Comparison of ENCODE assay signal across 8 cellular contexts in the genomic region with DNA sequence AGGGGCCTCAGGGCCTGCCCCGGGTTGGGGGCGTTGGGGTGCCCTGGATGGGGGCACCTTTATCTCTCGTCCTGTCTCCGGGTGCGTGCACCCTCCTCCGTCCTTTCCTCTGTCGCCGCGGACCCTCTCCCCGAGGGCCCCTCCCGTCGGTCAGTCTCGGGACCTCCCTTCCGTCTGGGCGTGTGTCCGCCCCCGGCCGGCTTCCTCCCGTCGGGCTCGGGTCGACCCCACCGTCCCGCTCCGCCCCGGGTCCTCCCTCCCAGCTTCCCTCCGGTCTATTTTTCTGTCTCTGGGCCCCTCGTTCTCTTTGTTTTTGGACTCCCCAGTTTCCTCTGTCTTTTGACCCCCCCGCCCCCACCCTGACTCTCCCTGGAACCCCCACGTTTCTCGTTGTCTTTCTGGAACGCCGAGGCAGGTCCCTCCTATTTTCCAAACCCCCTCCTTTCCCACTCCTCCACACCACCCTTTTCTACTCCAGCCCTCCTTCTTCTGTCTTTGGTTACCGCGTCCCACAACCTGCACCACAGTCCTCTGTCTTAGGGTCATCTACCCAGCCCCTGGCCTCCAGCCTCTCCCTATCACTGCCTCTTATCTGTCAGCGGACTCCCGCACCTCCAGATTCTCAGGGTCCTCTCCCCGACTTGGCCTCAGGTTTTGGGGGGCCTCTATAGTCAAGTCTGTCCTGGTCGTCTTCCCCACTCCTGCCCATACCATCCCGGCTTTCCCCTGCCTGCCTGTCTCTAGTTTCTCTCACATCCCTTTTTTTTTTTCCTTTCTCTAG. TPM values are rescaled to one million over a fixed set of nuclear protein-coding genes. Genes with fewer than 3 reads are reported as not detected.
DNase-seq lines count a peak whose midpoint lies in the region; ATAC-seq and TF ChIP-seq lines count a peak whose summit lies in the region.

No MANE protein-coding gene starts in this region.

- H2AFZ ChIP-seq in SK-N-SH (ENCODE audit: low read depth): no peak overlapping the region
- H2AFZ ChIP-seq in OCI-LY7 (ENCODE audit: low read length): no peak overlapping the region

- H3K4me1 ChIP-seq in SK-N-SH (ENCODE audit: control insufficient read depth in 1 of 2, insufficient read depth in 2 of 2, low read depth in 1 of 2, low read length in 1 of 2) (peaks cover 35 to 50% of the 10 kb centered on the region in 2 experiments; a peak in 2 of 4 replicates), OCI-LY7 (ENCODE audit: insufficient read depth, low read length, poor library complexity, severe bottlenecking) (peaks cover 66% of the 10 kb centered on the region), colonic mucosa (peaks cover 42% of the 10 kb centered on the region), lung (ENCODE audit: control insufficient read depth in 2 of 2, insufficient read depth in 2 of 2, low read length in 2 of 2) (peaks cover 15 to 47% of the 10 kb centered on the region in 2 donors), tibial artery (peaks cover 0 to 57% (median 52%) of the 10 kb centered on the region in 4 donors)

- POLR2A ChIA-PET in SK-N-SH (lab: Yijun Ruan, JAX): interaction anchor here (1.9 to 3.6 kb wide), 2 partner anchors 22 to 49 kb away, joined by 11 to 31 read pairs; partner anchors contain the start of genes ACTMAP, RAB4B and SNRPA
- POLR2A ChIA-PET in OCI-LY7 (lab: Charles Lee): interaction anchor here (1.0 to 1.9 kb wide), 2 partner anchors 22 to 23 kb away, joined by 3 to 14 read pairs; partner anchors contain the start of gene RAB4B

- H3K79me2 ChIP-seq in SK-N-SH (ENCODE audit: insufficient read depth) (peaks cover 57% of the 10 kb centered on the region), OCI-LY7 (ENCODE audit: insufficient read depth, low read depth, low read length) (peaks cover 54% of the 10 kb centered on the region)

- 6% methylated on average over 23 of the region's 40 CpGs for WGBS in SK-N-SH (ENCODE audit: low lambda C conversion rate)
- 1 to 4% methylated on average over 37 to 40 of the region's 40 CpGs for WGBS in lung, 2 donors

- no TSS peak for BruUV-seq in OCI-LY7 (replicated peaks; lab: Mats Ljungman, UMichigan)

- TF ChIP-seq RAD21 in SK-N-SH (IDR thresholded peaks at IDR 0.05; ENCODE audit: low read length): no peak

- H3K9ac ChIP-seq in SK-N-SH: peak overlapping the region; percentile 83
- peak overlapping the region; percentile 85 to 96 for H3K9ac ChIP-seq in colonic mucosa (ENCODE audit: low read depth in 2 of 2, low read length in 2 of 2)

- H3K9me2 ChIP-seq in SK-N-SH (no peaks in the 10 kb centered on the region), OCI-LY7 (ENCODE audit: insufficient read depth, low read length) (no peaks in the 10 kb centered on the region)

- ATAC-seq in SK-N-SH treated with all-trans-retinoic acid at 6 μM for 48 hours: no peak
- no peak for ATAC-seq in lung (ENCODE audit: insufficient read depth, low FRiP score)

- H4K20me1 ChIP-seq in SK-N-SH (ENCODE audit: insufficient read depth) (peaks cover 52% of the 10 kb centered on the region), OCI-LY7 (ENCODE audit: insufficient read depth, low read length) (peaks cover 14% of the 10 kb centered on the region; the same call in 1 of the 2 replicates)

- CTCF ChIA-PET in SK-N-SH (lab: Yijun Ruan, JAX): interaction anchor here (0.9 to 3.7 kb wide), 4 partner anchors 10 to 137 kb away, joined by 3 to 20 read pairs (median 7); partner anchors contain the start of gene RAB4B
- CTCF ChIA-PET in OCI-LY7 (lab: Charles Lee; ENCODE audit: unreplicated experiment): no interaction called here

- intact Hi-C loops in OCI-LY7 (cut with micrococcal nuclease; ENCODE audit: unreplicated experiment) (loop anchor here (1.0 to 5.0 kb wide), 4 partner anchors 22 to 463 kb away; partner anchors contain the start of genes ACTMAP, COQ8B, HNRNPUL1 and ITPKC), colonic mucosa (cut with DNase I) (no loop called here), tibial artery (cut with DNase I; ENCODE audit: low total_unique reads) (loop anchor here (10.0 kb wide), 1 partner anchor 45 kb away; the partner anchor contains the start of genes ACTMAP and SNRPA)

- peak overlapping the region; percentile 98 for H3K4me2 ChIP-seq in SK-N-SH
- H3K4me2 ChIP-seq in OCI-LY7 (ENCODE audit: low read length): peak overlapping the region; percentile 97

- no peaks in the 10 kb centered on the region for H3K27me3 ChIP-seq in SK-N-SH (ENCODE audit: insufficient read depth)
- no peaks in the 10 kb centered on the region for H3K27me3 ChIP-seq in colonic mucosa
- no peaks in the 10 kb centered on the region for H3K27me3 ChIP-seq in lung (ENCODE audit: control insufficient read depth, insufficient read depth)
- no peaks in the 10 kb centered on the region for H3K27me3 ChIP-seq in tibial artery

- TF ChIP-seq CTCF in SK-N-SH (IDR thresholded peaks at IDR 0.05): no peak
- no peak for TF ChIP-seq CTCF in OCI-LY7 (conservative IDR thresholded peaks at IDR 0.05; ENCODE audit: low read length)
- TF ChIP-seq CTCF in colonic mucosa (IDR thresholded peaks at IDR 0.05): no peak
- TF ChIP-seq CTCF in lung (IDR thresholded peaks at IDR 0.05; ENCODE audit: control extremely low read depth, extremely low read depth): no peak
- TF ChIP-seq CTCF in tibial artery (IDR thresholded peaks at IDR 0.05): no peak

- H3K27ac ChIP-seq in SK-N-SH (ENCODE audit: low read depth in 2 of 2, low read length in 1 of 2) (peak overlapping the region; percentile 53 to 81), OCI-LY7 (ENCODE audit: low read depth, low read length, poor library complexity, severe bottlenecking) (peak overlapping the region; percentile 65), colonic mucosa (peak overlapping the region; percentile 93), lung (ENCODE audit: low read depth in 1 of 2, low read length in 1 of 2) (peak overlapping the region; percentile 90 to 93), tibial artery (peak overlapping the region; percentile 97)

- H3K36me3 ChIP-seq in SK-N-SH (replicated peaks in 1 of 2; ENCODE audit: control insufficient read depth in 1 of 2, insufficient read depth in 2 of 2, low read length in 1 of 2) (peaks cover 21 to 28% of the 10 kb centered on the region in 2 experiments), OCI-LY7 (ENCODE audit: insufficient read depth, low read length) (peaks cover 43% of the 10 kb centered on the region; the same call in 1 of the 2 replicates), colonic mucosa (no peaks in the 10 kb centered on the region), lung (ENCODE audit: control insufficient read depth in 2 of 2, insufficient read depth in 2 of 2, low read length in 2 of 2) (peaks cover 0 to 16% of the 10 kb centered on the region in 2 donors), tibial artery (peaks cover 7 to 33% (median 10%) of the 10 kb centered on the region in 3 donors)

- peaks cover 9% of the 10 kb centered on the region for H3F3A ChIP-seq in SK-N-SH (replicated peaks; ENCODE audit: insufficient read depth)

- peak overlapping the region; percentile 71 to 80 for H3K4me3 ChIP-seq in SK-N-SH (ENCODE audit: low read depth in 2 of 2, low read length in 1 of 2)
- peak overlapping the region; percentile 99 for H3K4me3 ChIP-seq in OCI-LY7 (ENCODE audit: low read depth, low read length, poor library complexity, severe bottlenecking)
- peak overlapping the region; percentile 94 for H3K4me3 ChIP-seq in colonic mucosa
- H3K4me3 ChIP-seq in lung: peak overlapping the region; percentile 89
- peak overlapping the region; percentile 91 to 97 for H3K4me3 ChIP-seq in tibial artery

- DNase-seq in SK-N-SH (peak; percentile 69), OCI-LY7 (ENCODE audit: low spot score) (peak; percentile 64), colonic mucosa (peak; percentile 58), lung (ENCODE audit: low spot score) (peak; percentile 63), tibial artery (no peak), cortex of kidney (lab: John Stamatoyannopoulos, UW) (no peak), midbrain (lab: John Stamatoyannopoulos, UW) (no peak)

- H3K9me3 ChIP-seq in SK-N-SH (no peaks in the 10 kb centered on the region), OCI-LY7 (ENCODE audit: low read length) (no peaks in the 10 kb centered on the region), colonic mucosa (no peaks in the 10 kb centered on the region), lung (ENCODE audit: control insufficient read depth in 2 of 2, insufficient read depth in 1 of 2, low read length in 1 of 2) (no peaks in the 10 kb centered on the region), tibial artery (no peaks in the 10 kb centered on the region)

- no peak for TF ChIP-seq EP300 in SK-N-SH (IDR thresholded peaks at IDR 0.05; ENCODE audit: borderline replicate concordance in 1 of 2, low read depth in 1 of 2, low read length in 1 of 2)

RNA-seq across cellular contexts. Expression of gene EGLN2, which starts 0.8 kb away (rescaled TPM):
- polyA plus RNA-seq in SK-N-SH (2012; rRNA removed) (39.7 and 43.0 TPM in 2 replicates), lung (100 to 1,000 TPM; 132 to 133 TPM)
- polyA plus RNA-seq in SK-N-SH (2012; cell fraction: cytosol; rRNA removed): 15.8 and 28.4 TPM in 2 replicates
- 68.5 and 79.1 TPM in 2 replicates for polyA plus RNA-seq in SK-N-SH (2012; cell fraction: nucleus; rRNA removed)
- 76.1 and 81.6 TPM in 2 replicates for total RNA-seq in OCI-LY7 (2014; rRNA removed; shearing (Covaris generic))
- total RNA-seq in OCI-LY7 (2022) (87.9 and 90.8 TPM in 2 replicates), colonic mucosa (10 to 100 TPM; 67.3 to 87.8 TPM), lung (100 to 1,000 TPM; 130 to 157 TPM)

RNA-seq across cellular contexts. Expression of gene RAB4B, which starts 21.7 kb away (rescaled TPM):
- 49.1 and 53.2 TPM in 2 replicates for polyA plus RNA-seq in SK-N-SH (2012; rRNA removed)
- polyA plus RNA-seq in SK-N-SH (2012; cell fraction: cytosol; rRNA removed): 25.6 and 37.3 TPM in 2 replicates
- polyA plus RNA-seq in SK-N-SH (2012; cell fraction: nucleus; rRNA removed): 72.9 and 92.4 TPM in 2 replicates
- 32.2 and 37.1 TPM in 2 replicates for total RNA-seq in OCI-LY7 (2014; rRNA removed; shearing (Covaris generic))
- total RNA-seq in OCI-LY7 (2022): 51.3 and 56.3 TPM in 2 replicates
- total RNA-seq in colonic mucosa: 10 to 100 TPM; 42.3 to 53.4 TPM
- total RNA-seq in lung: 10 to 100 TPM; 11.5 to 73.0 TPM
- polyA plus RNA-seq in lung: 10 to 100 TPM; 78.6 to 90.9 TPM

RNA-seq across cellular contexts. Expression of gene MIA, which starts 24.4 kb away (rescaled TPM):
- polyA plus RNA-seq in SK-N-SH (2012; rRNA removed) (0.47 TPM in 1 of 2 replicates, not detected in the other), lung (1 to 10 TPM in 1 of 2 donors, under 1 TPM in 1; 0.75 to 4.6 TPM)
- polyA plus RNA-seq in SK-N-SH (2012; cell fraction: cytosol; rRNA removed): 0.38 TPM in 1 of 2 replicates, not detected in the other
- 0.22 and 0.50 TPM in 2 replicates for polyA plus RNA-seq in SK-N-SH (2012; cell fraction: nucleus; rRNA removed)
- total RNA-seq in OCI-LY7 (2014; rRNA removed; shearing (Covaris generic)): not detected in 2 replicates
- total RNA-seq in OCI-LY7 (2022) (not detected in 2 replicates), colonic mucosa (1 to 10 TPM; 1.0 to 3.6 TPM), lung (1 to 10 TPM in 1 of 2 donors, not detected in 1; 3.2 TPM)

RNA-seq across cellular contexts. Expression of gene SNRPA, which starts 48.7 kb away (rescaled TPM):
- 69.5 and 121 TPM in 2 replicates for polyA plus RNA-seq in SK-N-SH (2012; rRNA removed)
- 64.4 and 91.0 TPM in 2 replicates for polyA plus RNA-seq in SK-N-SH (2012; cell fraction: cytosol; rRNA removed)
- polyA plus RNA-seq in SK-N-SH (2012; cell fraction: nucleus; rRNA removed): 274 and 286 TPM in 2 replicates
- total RNA-seq in OCI-LY7 (2014; rRNA removed; shearing (Covaris generic)): 315 and 328 TPM in 2 replicates
- 214 and 244 TPM in 2 replicates for total RNA-seq in OCI-LY7 (2022)
- 100 to 1,000 TPM in 1 of 2 donors, 10 to 100 TPM in 1; 56.0 to 126 TPM for total RNA-seq in colonic mucosa
- 10 to 100 TPM; 47.4 to 77.4 TPM for total RNA-seq in lung
- 10 to 100 TPM; 44.5 to 69.9 TPM for polyA plus RNA-seq in lung

RNA-seq across cellular contexts. Expression of gene ACTMAP, which starts 49.5 kb away (rescaled TPM):
- polyA plus RNA-seq in SK-N-SH (2012; rRNA removed): 4.5 and 6.4 TPM in 2 replicates
- 3.1 and 3.7 TPM in 2 replicates for polyA plus RNA-seq in SK-N-SH (2012; cell fraction: cytosol; rRNA removed)
- 12.9 and 13.9 TPM in 2 replicates for polyA plus RNA-seq in SK-N-SH (2012; cell fraction: nucleus; rRNA removed)
- 3.3 and 5.0 TPM in 2 replicates for total RNA-seq in OCI-LY7 (2014; rRNA removed; shearing (Covaris generic))
- 52.1 and 54.8 TPM in 2 replicates for total RNA-seq in OCI-LY7 (2022)
- 10 to 100 TPM; 11.1 to 18.7 TPM for total RNA-seq in colonic mucosa
- total RNA-seq in lung: 10 to 100 TPM in 1 of 2 donors, 1 to 10 TPM in 1; 5.3 to 23.7 TPM
- polyA plus RNA-seq in lung: 10 to 100 TPM in 1 of 2 donors, 1 to 10 TPM in 1; 6.8 to 27.7 TPM

Comparison
In these comparisons a context has a peak if more than half of its experiments do, and no peak if none do; other contexts are left out.
1. DNase-seq: peak in SK-N-SH (single experiment), OCI-LY7 (single experiment), colonic mucosa (single experiment) and lung (single experiment); none in tibial artery (0 of 2), cortex of kidney (single experiment) and midbrain (single experiment).
2. Peak in every context shown above with its lines, with median percentiles within 50 percentile points of each other: H3K27ac ChIP-seq and H3K4me3 ChIP-seq.